In genomic region chr15:85702321-85703230, GRCh38 we compare ENCODE assay signal across 8 cellular contexts.
DNase-seq lines count a peak whose midpoint lies in the region; ATAC-seq, FAIRE-seq and TF ChIP-seq lines count a peak whose summit lies in the region.

No MANE protein-coding gene starts in this region.

- intact Hi-C loops in dendritic cell treated with granulocyte-macrophage colony-stimulating factor and Interleukin-4, amounts not matched to agents 40 ng/mL and 50 ng/mL, for 4 days (cut with micrococcal nuclease) = no loop called here

- H3K4me1 Mint-ChIP-seq in dendritic cell treated with granulocyte-macrophage colony-stimulating factor and Interleukin-4, amounts not matched to agents 40 ng/mL and 50 ng/mL, for 4 days (ENCODE audit: low read depth) = peaks cover 35% of the 10 kb centered on the region

- no peak for FAIRE-seq in frontal cortex (lab: Jason Lieb, UNC)

- peak overlapping the region; percentile 59 for H3K27ac ChIP-seq in OCI-LY3 (ENCODE audit: low read length)
- H3K27ac ChIP-seq in rectal smooth muscle tissue (ENCODE audit: low read depth, low read length) = peak overlapping the region; percentile 37
- H3K27ac ChIP-seq in WERI-Rb-1 = no peak overlapping the region

- H3K27me3 ChIP-seq in GM06990 (replicated peaks; ENCODE audit: control insufficient read depth, insufficient read depth, low read length) (no peaks in the 10 kb centered on the region), OCI-LY3 (ENCODE audit: low read depth, low read length) (no peaks in the 10 kb centered on the region), rectal smooth muscle tissue (ENCODE audit: control insufficient read depth, insufficient read depth, low read length) (no peaks in the 10 kb centered on the region), WERI-Rb-1 (ENCODE audit: insufficient read depth, low read depth, severe bottlenecking) (no peaks in the 10 kb centered on the region)

- H3K4me3 Mint-ChIP-seq in dendritic cell treated with granulocyte-macrophage colony-stimulating factor and Interleukin-4, amounts not matched to agents 40 ng/mL and 50 ng/mL, for 4 days = no peak overlapping the region

- H3K4me3 ChIP-seq in GM06990 (replicated peaks; ENCODE audit: low read depth, low read length) (peak overlapping the region; percentile 20; the same call in 1 of the 2 replicates), OCI-LY3 (ENCODE audit: low read length) (peak overlapping the region; percentile 64), rectal smooth muscle tissue (ENCODE audit: low read length) (no peak overlapping the region), WERI-Rb-1 (ENCODE audit: low read depth, low read length) (no peak overlapping the region)

- no peak overlapping the region; the same call in 1 of the 2 replicates for H2AFZ ChIP-seq in OCI-LY3 (ENCODE audit: low read depth, low read length)

- H3K36me3 ChIP-seq in GM06990 (ENCODE audit: control insufficient read depth, insufficient read depth, low read length) (no peaks in the 10 kb centered on the region; the same call in 1 of the 2 replicates), OCI-LY3 (replicated peaks; ENCODE audit: low read depth, low read length) (peaks cover 2% of the 10 kb centered on the region), rectal smooth muscle tissue (ENCODE audit: control insufficient read depth, insufficient read depth, low read length) (no peaks in the 10 kb centered on the region), WERI-Rb-1 (peaks cover 80% of the 10 kb centered on the region)

- TF ChIP-seq CTCF in GM06990 (IDR thresholded peaks at IDR 0.05; ENCODE audit: insufficient read depth, low read length, poor library complexity, severe bottlenecking) (no peak), OCI-LY3 (IDR thresholded peaks at IDR 0.05; ENCODE audit: low read depth, low read length) (no peak), WERI-Rb-1 (IDR thresholded peaks at IDR 0.05; ENCODE audit: low read depth, low read length) (no peak)

- H3K9me3 Mint-ChIP-seq in dendritic cell treated with granulocyte-macrophage colony-stimulating factor and Interleukin-4, amounts not matched to agents 40 ng/mL and 50 ng/mL, for 4 days = no peaks in the 10 kb centered on the region

- no peak for DNase-seq in GM06990 (ENCODE audit: extremely low read depth, insufficient read length)
- no peak for DNase-seq in WERI-Rb-1
- no peak for DNase-seq in GM19238 (ENCODE audit: insufficient read length, low spot score)
- no peak for DNase-seq in frontal cortex (ENCODE audit: low spot score in 2 of 2)

- no peaks in the 10 kb centered on the region for H3K27me3 Mint-ChIP-seq in dendritic cell treated with granulocyte-macrophage colony-stimulating factor and Interleukin-4, amounts not matched to agents 40 ng/mL and 50 ng/mL, for 4 days

- peaks cover 60% of the 10 kb centered on the region for H3K36me3 Mint-ChIP-seq in dendritic cell treated with granulocyte-macrophage colony-stimulating factor and Interleukin-4, amounts not matched to agents 40 ng/mL and 50 ng/mL, for 4 days (ENCODE audit: low read depth)

- no peaks in the 10 kb centered on the region for H4K20me1 ChIP-seq in OCI-LY3 (ENCODE audit: insufficient read depth, low read length)

- peaks cover 36% of the 10 kb centered on the region for H3K79me2 ChIP-seq in OCI-LY3 (ENCODE audit: low read length)

- H3K4me1 ChIP-seq in OCI-LY3 (ENCODE audit: low read length) (peaks cover 75% of the 10 kb centered on the region), rectal smooth muscle tissue (ENCODE audit: control insufficient read depth, insufficient read depth, low read length) (peaks cover 19% of the 10 kb centered on the region)

- H3K9me3 ChIP-seq in OCI-LY3 (ENCODE audit: insufficient read depth, low read length) (no peaks in the 10 kb centered on the region), WERI-Rb-1 (ENCODE audit: severe bottlenecking) (no peaks in the 10 kb centered on the region)

- peak overlapping the region; percentile 66 for H3K4me2 ChIP-seq in OCI-LY3 (ENCODE audit: low read length)

- no peak for ATAC-seq in HG02588 (IDR thresholded peaks at IDR 0.05; ENCODE audit: unreplicated experiment)

- peak overlapping the region; percentile 65 for H3K27ac Mint-ChIP-seq in dendritic cell treated with granulocyte-macrophage colony-stimulating factor and Interleukin-4, amounts not matched to agents 40 ng/mL and 50 ng/mL, for 4 days

- H3K9ac ChIP-seq in OCI-LY3 (ENCODE audit: low read length) (peak overlapping the region; percentile 20), rectal smooth muscle tissue (ENCODE audit: low read length) (no peak overlapping the region)

Comparison
In these comparisons a context has a peak if more than half of its experiments do, and no peak if none do; other contexts are left out.
1. H3K4me3 ChIP-seq: peak in GM06990 (single experiment) and OCI-LY3 (single experiment); none in rectal smooth muscle tissue (single experiment) and WERI-Rb-1 (single experiment).